ENCODE assay signal across 9 cellular contexts in genomic region chr2:240136671-240137292, GRCh38. TPM values are rescaled to one million over a fixed set of nuclear protein-coding genes. Genes with fewer than 3 reads are reported as not detected.
DNase-seq lines count a peak whose midpoint lies in the region; ATAC-seq and TF ChIP-seq lines count a peak whose summit lies in the region.
"Had no signal": no experiment of that assay in that cellular context is flagged by ENCODE, and none has a peak within 500 bp of the region (broad histone marks: within the 10 kb centered on the region; RNA-seq: fewer than 3 reads in every experiment).

No MANE protein-coding gene starts in this region.

- CTCF ChIA-PET in Panc1 (lab: Charles Lee), result no interaction called here

- ATAC-seq in GM21529 (IDR thresholded peaks at IDR 0.05; ENCODE audit: unreplicated experiment), result peak; percentile 15
- ATAC-seq in Panc1, result peak; percentile 39
- ATAC-seq in naive B cell (ENCODE audit: low read depth in 2 of 2), result peak; percentile 24 to 28
- ATAC-seq in HG02610 (IDR thresholded peaks at IDR 0.05; ENCODE audit: unreplicated experiment), result no peak

- intact Hi-C loops in Panc1 (cut with micrococcal nuclease; ENCODE audit: unreplicated experiment), result no loop called here

- H3K27ac ChIP-seq in C4-2B (peak overlapping the region; percentile 80), Panc1 (ENCODE audit: low read length) (peak overlapping the region; percentile 85), ectodermal cell (ENCODE audit: insufficient read depth, low read depth, low read length, poor library complexity, severe bottlenecking) (no peak overlapping the region)

- no peaks in the 10 kb centered on the region for H3K27me3 ChIP-seq in Panc1 (ENCODE audit: control insufficient read depth, insufficient read depth, low read length)
- H3K27me3 ChIP-seq in ectodermal cell (ENCODE audit: control insufficient read depth, insufficient read depth, low read length, poor library complexity, severe bottlenecking), result peaks cover 15% of the 10 kb centered on the region

- H3K4me1 ChIP-seq in Panc1 (ENCODE audit: control insufficient read depth, insufficient read depth, low read length) (peaks cover 8% of the 10 kb centered on the region), ectodermal cell (ENCODE audit: control insufficient read depth, insufficient read depth, low read length) (peaks cover 22% of the 10 kb centered on the region)

- no peak for DNase-seq in Panc1 (ENCODE audit: low read depth, low spot score)
- no peak for DNase-seq in naive B cell
- no peak for DNase-seq in NCI-H146 (lab: John Stamatoyannopoulos, UW)
- no peak for DNase-seq in GM19240 (ENCODE audit: insufficient read length, low spot score)

- H3K9me3 ChIP-seq in Panc1 (ENCODE audit: control insufficient read depth, insufficient read depth, low read depth, low read length) (no peaks in the 10 kb centered on the region), ectodermal cell (ENCODE audit: control insufficient read depth, low read length) (no peaks in the 10 kb centered on the region)

- no TSS peak for BruUV-seq in Panc1 (replicated peaks; lab: Mats Ljungman, UMichigan)

- H3K27me3 Mint-ChIP-seq in naive B cell, result peaks cover 0 to 14% (median 5%) of the 10 kb centered on the region in 3 donors

- H3K36me3 Mint-ChIP-seq in naive B cell, result no peaks in the 10 kb centered on the region

- H3K9me3 Mint-ChIP-seq in naive B cell, result no peaks in the 10 kb centered on the region

- H3K4me3 ChIP-seq in Panc1 (ENCODE audit: low read depth in 2 of 2, low read length in 2 of 2), result peak overlapping the region; percentile 98 to 99
- H3K4me3 ChIP-seq in ectodermal cell (ENCODE audit: insufficient read depth, low read depth, low read length), result peak overlapping the region; percentile 96

- peaks cover 23 to 40% (median 31%) of the 10 kb centered on the region in 3 donors for H3K4me1 Mint-ChIP-seq in naive B cell

- H3K36me3 ChIP-seq in Panc1 (ENCODE audit: control insufficient read depth, insufficient read depth, low read length) (peaks cover 10% of the 10 kb centered on the region; the same call in 1 of the 2 replicates), ectodermal cell (ENCODE audit: control insufficient read depth, insufficient read depth, low read length) (peaks cover 9% of the 10 kb centered on the region)

- TF ChIP-seq CTCF in C4-2B (conservative IDR thresholded peaks at IDR 0.05), result no peak
- TF ChIP-seq CTCF in Panc1 (IDR thresholded peaks at IDR 0.05), result no peak

- in situ Hi-C loops in Panc1 (cut with HindIII; ENCODE audit: low pct_unique_long_range_greater_than_20kb, low sequenced_read_pairs), result no loop called here

- WGBS in ectodermal cell, 2 experiments, result 61 to 66% methylated on average over 36 of the region's 36 CpGs

- peak overlapping the region; percentile 91 to 96 (median 94) for H3K4me3 Mint-ChIP-seq in naive B cell

- H3K27ac Mint-ChIP-seq in naive B cell, result peak overlapping the region in 5 of 6 donors; percentile 5 to 93 (median 89)

- POLR2A ChIA-PET in Panc1 (lab: Charles Lee), result no interaction called here

RNA-seq across cellular contexts. Expression of gene COPS9, which starts 0.7 kb away (rescaled TPM):
- total RNA-seq in Panc1 (2021; ENCODE audit: unreplicated experiment), result 134 TPM
- 151 TPM for polyA plus RNA-seq in Panc1 (2012; ENCODE audit: insufficient read length)
- 128 TPM for polyA plus RNA-seq in ectodermal cell (2013, experiment 1 of 4)
- 140 TPM for polyA plus RNA-seq in ectodermal cell (2013, experiment 2 of 4)
- 174 TPM for polyA plus RNA-seq in ectodermal cell (2013, experiment 3 of 4)
- polyA plus RNA-seq in ectodermal cell (2013, experiment 4 of 4), result 178 TPM
- polyA plus RNA-seq in naive B cell (ENCODE audit: low read depth in 6 of 6), result 100 to 1,000 TPM; 182 to 232 (median 207) TPM

RNA-seq across cellular contexts. Expression of gene OTOS, which starts 3.7 kb away (rescaled TPM):
- total RNA-seq in Panc1 (2021; ENCODE audit: unreplicated experiment), result not detected
- not detected for polyA plus RNA-seq in Panc1 (2012; ENCODE audit: insufficient read length)
- polyA plus RNA-seq in ectodermal cell (2013, experiment 1 of 4), result not detected
- not detected for polyA plus RNA-seq in ectodermal cell (2013, experiment 2 of 4)
- not detected for polyA plus RNA-seq in ectodermal cell (2013, experiment 3 of 4)
- not detected for polyA plus RNA-seq in ectodermal cell (2013, experiment 4 of 4)
- polyA plus RNA-seq in naive B cell (ENCODE audit: low read depth in 6 of 6), result not detected
- total RNA-seq: renal cortical epithelial cell had no signal
